Comparison of ENCODE assay signal across 9 cellular contexts in the genomic region with DNA sequence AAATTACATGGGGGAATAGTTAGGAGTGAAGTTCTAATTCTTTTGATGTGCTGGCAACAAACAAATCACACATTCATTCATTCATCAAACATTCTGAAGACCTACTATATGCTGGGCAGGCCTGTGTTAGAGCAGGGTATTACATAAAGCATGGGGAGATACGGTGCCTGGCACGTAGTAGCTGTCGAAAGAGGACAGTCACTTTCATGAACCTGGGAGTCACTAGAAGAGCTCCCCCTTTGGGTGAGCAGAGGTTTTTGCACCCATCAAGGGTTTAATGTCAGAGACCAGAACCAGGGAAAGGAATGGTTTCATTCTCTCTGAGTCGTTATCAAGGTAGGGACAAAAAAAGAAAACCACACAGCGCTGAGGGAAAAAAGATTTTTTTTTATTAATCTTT. TPM values are rescaled to one million over a fixed set of nuclear protein-coding genes. Genes with fewer than 3 reads are reported as not detected.
A peak's percentile ranks its signal among the peaks of the same experiment; 100 is the strongest.
DNase-seq lines count a peak whose midpoint lies in the region; ATAC-seq, FAIRE-seq and TF ChIP-seq lines count a peak whose summit lies in the region.
"Had no signal": no experiment of that assay in that cellular context is flagged by ENCODE, and none has a peak within 500 bp of the region (broad histone marks: within the 10 kb centered on the region; RNA-seq: fewer than 3 reads in every experiment).

No MANE protein-coding gene starts in this region.

- no peak for TF ChIP-seq POLR2A in HCT116 (IDR thresholded peaks at IDR 0.05; ENCODE audit: borderline replicate concordance, extremely low read depth, insufficient read depth, insufficient read length)

- ATAC-seq in HCT116 (peak; percentile 73), HG03439 (IDR thresholded peaks at IDR 0.05; ENCODE audit: unreplicated experiment) (no peak), right cardiac atrium (no peak)

- H3K9me1 ChIP-seq in keratinocyte (ENCODE audit: control insufficient read depth, extremely low read depth, insufficient read depth, low read length) = no peaks in the 10 kb centered on the region

- no peaks in the 10 kb centered on the region for H3K79me2 ChIP-seq in HCT116 (ENCODE audit: insufficient read depth, low read length)
- H3K79me2 ChIP-seq in keratinocyte (ENCODE audit: control insufficient read depth, insufficient read depth, low read length) = no peaks in the 10 kb centered on the region

- H3K4me2 ChIP-seq in HCT116 (ENCODE audit: low read length) (no peak overlapping the region), keratinocyte (ENCODE audit: control insufficient read depth, extremely low read depth, insufficient read depth, low read depth, low read length) (no peak overlapping the region)

- no peak overlapping the region for H3K27ac ChIP-seq in HCT116 (ENCODE audit: low read depth, low read length)
- no peak overlapping the region for H3K27ac ChIP-seq in keratinocyte (ENCODE audit: control insufficient read depth, insufficient read depth, low read length)
- H3K27ac ChIP-seq in right cardiac atrium (ENCODE audit: low read length) = no peak overlapping the region
- H3K27ac ChIP-seq: SJSA1 had no signal

- no peaks in the 10 kb centered on the region for H3K9me3 Mint-ChIP-seq in T-helper 2 cell treated with Interferon-gamma antibody and Interleukin-4, amounts not matched to agents 5 μg/mL and 100 μg/mL, for 36 hours

- POLR2A ChIA-PET in HCT116 (lab: Charles Lee) = no interaction called here

- H3K9me2 ChIP-seq in HCT116 (ENCODE audit: insufficient read depth) = no peaks in the 10 kb centered on the region

- DNase-seq in CMK (ENCODE audit: low read depth) = peak; percentile 14
- DNase-seq in HCT116 (ENCODE audit: low read depth, low spot score) = peak; percentile 29
- DNase-seq in SK-MEL-5 (ENCODE audit: low read depth, low spot score) = peak; percentile 71
- DNase-seq in keratinocyte (ENCODE audit: low read depth, low spot score) = no peak
- no peak for DNase-seq in right cardiac atrium
- DNase-seq in T-helper 2 cell treated with Interferon-gamma antibody and Interleukin-4, amounts not matched to agents 5 μg/mL and 100 μg/mL, for 36 hours (ENCODE audit: low spot score) = no peak
- DNase-seq in stimulated activated CD4-positive, alpha-beta T cell treated with anti-CD3 and anti-CD28 coated beads, Interleukin-4, amount 100 ng/mL, for 4 hours = no peak

- H3K9me3 ChIP-seq in HCT116 (ENCODE audit: control insufficient read depth in 1 of 2, insufficient read depth in 1 of 2, low read depth in 1 of 2, low read length in 2 of 2) (no peaks in the 10 kb centered on the region), keratinocyte (ENCODE audit: control insufficient read depth, low read depth, low read length) (no peaks in the 10 kb centered on the region), right cardiac atrium (ENCODE audit: control insufficient read depth, low read length) (no peaks in the 10 kb centered on the region)

- no peak overlapping the region for H3K4me3 Mint-ChIP-seq in T-helper 2 cell treated with Interferon-gamma antibody and Interleukin-4, amounts not matched to agents 5 μg/mL and 100 μg/mL, for 36 hours

- H3K36me3 Mint-ChIP-seq in T-helper 2 cell treated with Interferon-gamma antibody and Interleukin-4, amounts not matched to agents 5 μg/mL and 100 μg/mL, for 36 hours (ENCODE audit: low read depth) = peaks cover 1% of the 10 kb centered on the region

- H2AFZ ChIP-seq in HCT116 (ENCODE audit: low read depth, low read length, poor library complexity, severe bottlenecking) = no peak overlapping the region
- no peak overlapping the region for H2AFZ ChIP-seq in keratinocyte (ENCODE audit: control insufficient read depth, low read length)

- H3K4me3 ChIP-seq in HCT116 (replicated peaks in 1 of 2; ENCODE audit: low read depth in 1 of 2, low read length in 2 of 2) (no peak overlapping the region), keratinocyte (ENCODE audit: control insufficient read depth in 2 of 3, extremely low read depth in 1 of 3, insufficient read depth in 2 of 3, low read depth in 1 of 3, low read length in 3 of 3) (no peak overlapping the region), right cardiac atrium (ENCODE audit: low read length) (no peak overlapping the region)
- H3K4me3 ChIP-seq: SJSA1 had no signal

- H3K4me1 Mint-ChIP-seq in T-helper 2 cell treated with Interferon-gamma antibody and Interleukin-4, amounts not matched to agents 5 μg/mL and 100 μg/mL, for 36 hours (ENCODE audit: low read depth) = peaks cover 10% of the 10 kb centered on the region

- H3K36me3 ChIP-seq in HCT116 (ENCODE audit: control insufficient read depth in 1 of 2, insufficient read depth in 2 of 2, low read length in 2 of 2) (no peaks in the 10 kb centered on the region), keratinocyte (ENCODE audit: control insufficient read depth in 2 of 2, extremely low read depth in 1 of 2, insufficient read depth in 2 of 2, low read length in 2 of 2) (no peaks in the 10 kb centered on the region)
- H3K36me3 ChIP-seq: SJSA1 had no signal

- peak; percentile 28; the same call in 1 of the 2 replicates for TF ChIP-seq RAD21 in HCT116 (IDR thresholded peaks at IDR 0.05; ENCODE audit: low read depth)

- no TSS peak for BruUV-seq in HCT116 (replicated peaks; lab: Mats Ljungman, UMichigan)

- TF ChIP-seq CTCF in HCT116 (IDR thresholded peaks at IDR 0.05 in 2 of 3, conservative IDR thresholded peaks at IDR 0.05 in 1 of 3; ENCODE audit: borderline replicate concordance in 1 of 3, insufficient read depth in 1 of 3, low read depth in 2 of 3, low read length in 2 of 3) = peak; percentile 54 to 83 (median 72); a peak in 5 of 6 replicates
- TF ChIP-seq CTCF in keratinocyte (optimal IDR thresholded peaks at IDR 0.05 in 1 of 3, IDR thresholded peaks at IDR 0.05 in 1 of 3, conservative IDR thresholded peaks at IDR 0.05 in 1 of 3; ENCODE audit: extremely low read depth in 1 of 3, insufficient read depth in 2 of 3, low read length in 3 of 3) = peak; percentile 45 to 52 (median 49)

- CTCF ChIA-PET in HCT116 (lab: Charles Lee) = interaction anchor here (0.5 to 3.2 kb wide), 25 partner anchors 9 to 833 kb away, joined by 3 to 19 read pairs (median 5); no protein-coding TSS in a partner anchor

- intact Hi-C loops in HCT116 (cut with micrococcal nuclease) = loop anchor here (1.0 kb wide), 2 partner anchors 312 to 451 kb away; no protein-coding TSS in a partner anchor
- intact Hi-C loops in right cardiac atrium (cut with DNase I) = loop anchor here (1.0 to 5.0 kb wide), 3 partner anchors 451 kb away; no protein-coding TSS in a partner anchor

- no peak overlapping the region for H3K27ac Mint-ChIP-seq in T-helper 2 cell treated with Interferon-gamma antibody and Interleukin-4, amounts not matched to agents 5 μg/mL and 100 μg/mL, for 36 hours

- RAD21 ChIA-PET in HCT116 (lab: Charles Lee; ENCODE audit: low non-redundant PET in 1 of 2, low total read pairs in 2 of 2, uncharacterized antibody in 2 of 2, unreplicated experiment in 2 of 2) = interaction anchor here in 1 of 2 experiments (0.7 kb wide), 1 partner anchor 175 kb away, joined by 3 read pairs; no protein-coding TSS in a partner anchor

- no peak overlapping the region for H3K9ac ChIP-seq in HCT116 (ENCODE audit: low read length)
- H3K9ac ChIP-seq in keratinocyte (ENCODE audit: control insufficient read depth, extremely low read depth, insufficient read depth, low read length) = no peak overlapping the region

- H3K27me3 Mint-ChIP-seq in T-helper 2 cell treated with Interferon-gamma antibody and Interleukin-4, amounts not matched to agents 5 μg/mL and 100 μg/mL, for 36 hours (ENCODE audit: low read depth) = peaks cover 54% of the 10 kb centered on the region

- in situ Hi-C loops in SK-MEL-5 (cut with HindIII; ENCODE audit: low pct_unique_long_range_greater_than_20kb, low sequenced_read_pairs) = no loop called here

- peaks cover 12% of the 10 kb centered on the region; the same call in 1 of the 2 replicates for H3K27me3 ChIP-seq in HCT116 (ENCODE audit: insufficient read depth, low read length)
- H3K27me3 ChIP-seq in keratinocyte (ENCODE audit: control insufficient read depth, extremely low read depth, insufficient read depth, low read length) = peaks cover 56% of the 10 kb centered on the region
- peaks cover 2% of the 10 kb centered on the region for H3K27me3 ChIP-seq in right cardiac atrium (ENCODE audit: control insufficient read depth, insufficient read depth)

- H4K20me1 ChIP-seq in HCT116 (ENCODE audit: insufficient read depth) (no peaks in the 10 kb centered on the region), keratinocyte (ENCODE audit: control insufficient read depth, extremely low read depth, insufficient read depth, low read length) (peaks cover 3% of the 10 kb centered on the region)

- WGBS in right cardiac atrium = 21% methylated on average over 5 of the region's 5 CpGs

- H3K4me1 ChIP-seq in HCT116 (ENCODE audit: control insufficient read depth in 1 of 2, insufficient read depth in 2 of 2, low read length in 2 of 2) = peaks cover 3 to 8% of the 10 kb centered on the region in 2 experiments; a peak in 3 of 4 replicates
- H3K4me1 ChIP-seq in keratinocyte (ENCODE audit: control insufficient read depth, extremely low read depth, insufficient read depth, low read length) = peaks cover 4% of the 10 kb centered on the region
- H3K4me1 ChIP-seq in right cardiac atrium (ENCODE audit: control insufficient read depth, insufficient read depth, low read length) = peaks cover 4% of the 10 kb centered on the region

- dilution Hi-C loops in keratinocyte (cut with MboI; ENCODE audit: extremely low pct_ligation_motif_present, low sequenced_read_pairs) = no loop called here

- FAIRE-seq in keratinocyte (lab: Jason Lieb, UNC) = no peak

RNA-seq across cellular contexts. Expression of gene LHX5, which starts 10.0 kb away (rescaled TPM):
- 2.4 TPM for total RNA-seq in HCT116 (2021; ENCODE audit: unreplicated experiment)
- polyA plus RNA-seq in HCT116 (2012) = 1.2 and 1.3 TPM in 2 replicates
- 0.03 TPM in 1 of 2 replicates, not detected in the other for total RNA-seq in SK-MEL-5 (2014; rRNA removed; shearing (Covaris generic))
- 0.04 TPM in 1 of 2 replicates, not detected in the other for polyA plus RNA-seq in SK-MEL-5 (2015; cell fraction: cytosol; rRNA removed)
- not detected in 2 replicates for polyA plus RNA-seq in SK-MEL-5 (2015; cell fraction: nucleus; rRNA removed)
- polyA plus RNA-seq in keratinocyte = 0.04 to 0.10 TPM (median 0.06 TPM) in 3 replicates
- polyA plus RNA-seq in keratinocyte (2011; ENCODE audit: low read depth) = 0.20 TPM
- 0.12 and 0.16 TPM in 2 replicates for polyA plus RNA-seq in keratinocyte (2011; cell fraction: cytosol; rRNA removed)
- polyA plus RNA-seq in keratinocyte (2011; cell fraction: nucleus; rRNA removed) = 0.11 and 0.28 TPM in 2 replicates
- polyA plus RNA-seq in keratinocyte (2012; ENCODE audit: low replicate concordance) = 0.19 and 0.35 TPM in 2 replicates
- polyA minus RNA-seq in keratinocyte = not detected in 3 replicates
- not detected for polyA minus RNA-seq in keratinocyte (2011; cell fraction: cytosol; rRNA and poly(A)+ RNA removed)
- 0.16 TPM in 1 of 2 replicates, not detected in the other for polyA minus RNA-seq in keratinocyte (2011; cell fraction: nucleus; rRNA and poly(A)+ RNA removed)
- total RNA-seq in right cardiac atrium = not detected
- not detected for polyA plus RNA-seq in right cardiac atrium
- total RNA-seq: SJSA1 had no signal

RNA-seq across cellular contexts. Expression of gene SDSL, which starts 39.5 kb away (rescaled TPM):
- total RNA-seq in HCT116 (2021; ENCODE audit: unreplicated experiment) (19.1 TPM), right cardiac atrium (1 to 10 TPM; 4.2 to 9.5 (median 5.7) TPM)
- polyA plus RNA-seq in HCT116 (2012) = 22.7 and 25.5 TPM in 2 replicates
- 8.3 and 8.6 TPM in 2 replicates for total RNA-seq in SK-MEL-5 (2014; rRNA removed; shearing (Covaris generic))
- polyA plus RNA-seq in SK-MEL-5 (2015; cell fraction: cytosol; rRNA removed) = 22.6 and 28.2 TPM in 2 replicates
- polyA plus RNA-seq in SK-MEL-5 (2015; cell fraction: nucleus; rRNA removed) = 9.7 and 18.0 TPM in 2 replicates
- polyA plus RNA-seq in keratinocyte (1.4 to 4.7 TPM (median 1.9 TPM) in 3 replicates), right cardiac atrium (8.0 TPM)
- polyA plus RNA-seq in keratinocyte (2011; ENCODE audit: low read depth) = 1.2 TPM
- 2.7 and 4.8 TPM in 2 replicates for polyA plus RNA-seq in keratinocyte (2011; cell fraction: cytosol; rRNA removed)
- 3.7 TPM in 2 replicates for polyA plus RNA-seq in keratinocyte (2011; cell fraction: nucleus; rRNA removed)
- polyA plus RNA-seq in keratinocyte (2012; ENCODE audit: low replicate concordance) = 1.3 and 2.0 TPM in 2 replicates
- 0.77 to 2.5 TPM in 2 of 3 replicates, not detected in the other for polyA minus RNA-seq in keratinocyte
- 2.9 TPM for polyA minus RNA-seq in keratinocyte (2011; cell fraction: cytosol; rRNA and poly(A)+ RNA removed)
- polyA minus RNA-seq in keratinocyte (2011; cell fraction: nucleus; rRNA and poly(A)+ RNA removed) = 1.2 and 1.6 TPM in 2 replicates

RNA-seq across cellular contexts. Expression of gene SDS, which starts 58.0 kb away (rescaled TPM):
- total RNA-seq in HCT116 (2021; ENCODE audit: unreplicated experiment) (not detected), right cardiac atrium (under 1 TPM in 3 of 4 donors, not detected in 1; 0.26 to 0.58 (median 0.34) TPM)
- polyA plus RNA-seq in HCT116 (2012) = 0.09 and 0.17 TPM in 2 replicates
- total RNA-seq in SK-MEL-5 (2014; rRNA removed; shearing (Covaris generic)) = not detected in 2 replicates
- not detected in 2 replicates for polyA plus RNA-seq in SK-MEL-5 (2015; cell fraction: cytosol; rRNA removed)
- not detected in 2 replicates for polyA plus RNA-seq in SK-MEL-5 (2015; cell fraction: nucleus; rRNA removed)
- polyA plus RNA-seq in keratinocyte (not detected in 3 replicates), right cardiac atrium (0.52 TPM)
- not detected for polyA plus RNA-seq in keratinocyte (2011; ENCODE audit: low read depth)
- not detected in 2 replicates for polyA plus RNA-seq in keratinocyte (2011; cell fraction: cytosol; rRNA removed)
- polyA plus RNA-seq in keratinocyte (2011; cell fraction: nucleus; rRNA removed) = not detected in 2 replicates
- 0.11 TPM in 1 of 2 replicates, not detected in the other for polyA plus RNA-seq in keratinocyte (2012; ENCODE audit: low replicate concordance)
- not detected in 3 replicates for polyA minus RNA-seq in keratinocyte
- polyA minus RNA-seq in keratinocyte (2011; cell fraction: cytosol; rRNA and poly(A)+ RNA removed) = not detected
- polyA minus RNA-seq in keratinocyte (2011; cell fraction: nucleus; rRNA and poly(A)+ RNA removed) = not detected in 2 replicates
- total RNA-seq: SJSA1 had no signal

Comparison
In these comparisons a context has a peak if more than half of its experiments do, and no peak if none do; other contexts are left out.
1. DNase-seq: peak in CMK (single experiment), HCT116 (single experiment) and SK-MEL-5 (single experiment); none in keratinocyte (single experiment), right cardiac atrium (0 of 3), T-helper 2 cell treated with Interferon-gamma antibody and Interleukin-4, amounts not matched to agents 5 μg/mL and 100 μg/mL, for 36 hours (single experiment) and stimulated activated CD4-positive, alpha-beta T cell treated with anti-CD3 and anti-CD28 coated beads, Interleukin-4, amount 100 ng/mL, for 4 hours (0 of 2).